ENCODE assay signal across 20 cellular contexts in the genomic region with DNA sequence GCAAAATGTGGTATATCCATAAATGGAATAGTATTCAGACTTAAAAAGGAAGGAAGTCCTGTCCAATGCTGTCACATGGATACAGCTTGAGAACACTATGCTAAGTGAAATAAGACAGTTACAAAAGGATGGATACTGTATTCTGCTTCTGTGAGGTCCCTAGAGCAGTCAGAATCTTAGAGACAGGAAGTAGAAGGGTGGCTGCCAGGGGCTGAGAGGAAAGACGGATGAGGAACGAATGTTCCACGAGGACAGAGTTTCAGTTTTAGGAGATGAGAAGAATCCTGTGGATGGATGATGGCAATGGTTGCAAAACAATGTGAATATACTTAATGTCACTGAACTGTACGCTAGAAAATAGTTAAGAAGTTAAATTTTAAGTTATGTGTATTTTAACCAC. TPM values are rescaled to one million over a fixed set of nuclear protein-coding genes. Genes with fewer than 3 reads are reported as not detected.
DNase-seq lines count a peak whose midpoint lies in the region; ATAC-seq and TF ChIP-seq lines count a peak whose summit lies in the region.
"Had no signal": no experiment of that assay in that cellular context is flagged by ENCODE, and none has a peak within 500 bp of the region (broad histone marks: within the 10 kb centered on the region; RNA-seq: fewer than 3 reads in every experiment).

No MANE protein-coding gene starts in this region.

- no peak overlapping the region for H3K27ac ChIP-seq in HEK293 (ENCODE audit: extremely low read depth, low read depth, low read length)
- H3K27ac ChIP-seq: left ventricle myocardium inferior, upper lobe of left lung had no signal

- CTCF ChIA-PET in HEK293 (lab: Yijun Ruan, JAX), result interaction anchor here (0.6 to 1.1 kb wide), 2 partner anchors 60 to 71 kb away, joined by 3 read pairs; no protein-coding TSS in a partner anchor
- CTCF ChIA-PET in activated CD4-positive, alpha-beta memory T cell treated with anti-CD3 and anti-CD28 coated beads, Interleukin-2, amount 10 ng/mL, durations not matched to agents 7 days and 5 days (lab: Charles Lee), result interaction anchor here (0.6 to 8.8 kb wide), 11 partner anchors 9 to 130 kb away, joined by 3 to 110 read pairs (median 15); no protein-coding TSS in a partner anchor

- H3K27me3 Mint-ChIP-seq in activated T-cell treated with anti-CD3 and anti-CD28 coated beads, Interleukin-2, amount 50 U/mL, for 24 hours, result no peaks in the 10 kb centered on the region
- no peaks in the 10 kb centered on the region for H3K27me3 Mint-ChIP-seq in activated CD4-positive, alpha-beta memory T cell treated with anti-CD3 and anti-CD28 coated beads, Interleukin-2, amount 10 ng/mL, durations not matched to agents 7 days and 5 days
- no peaks in the 10 kb centered on the region for H3K27me3 Mint-ChIP-seq in natural killer cell (ENCODE audit: low read depth in 2 of 2)

- peaks cover 71% of the 10 kb centered on the region for H3K4me1 Mint-ChIP-seq in activated T-cell treated with anti-CD3 and anti-CD28 coated beads, Interleukin-2, amount 50 U/mL, for 24 hours (ENCODE audit: low read depth)
- peaks cover 58% of the 10 kb centered on the region for H3K4me1 Mint-ChIP-seq in activated CD4-positive, alpha-beta memory T cell treated with anti-CD3 and anti-CD28 coated beads, Interleukin-2, amount 10 ng/mL, durations not matched to agents 7 days and 5 days
- H3K4me1 Mint-ChIP-seq in natural killer cell, result peaks cover 82 to 90% of the 10 kb centered on the region in 2 donors

- no peaks in the 10 kb centered on the region for H3K36me3 ChIP-seq in HEK293 (ENCODE audit: control insufficient read depth in 2 of 2, insufficient read depth in 1 of 2, low read length in 2 of 2)
- H3K36me3 ChIP-seq: left ventricle myocardium inferior, upper lobe of left lung had no signal

- TF ChIP-seq CTCF in HEK293 (tag by site-specific recombination; IDR thresholded peaks at IDR 0.05), result no peak
- no peak for TF ChIP-seq CTCF in natural killer cell (IDR thresholded peaks at IDR 0.05)
- TF ChIP-seq CTCF in GM20000 (IDR thresholded peaks at IDR 0.05; ENCODE audit: extremely low read depth, missing control alignments), result no peak

- H3K4me3 ChIP-seq in HEK293 (ENCODE audit: low read depth, low read length), result no peak overlapping the region
- H3K4me3 ChIP-seq: left ventricle myocardium inferior, mucosa of descending colon, upper lobe of left lung had no signal

- peak overlapping the region; percentile 64 for H3K4me3 Mint-ChIP-seq in activated T-cell treated with anti-CD3 and anti-CD28 coated beads, Interleukin-2, amount 50 U/mL, for 24 hours
- H3K4me3 Mint-ChIP-seq in activated CD4-positive, alpha-beta memory T cell treated with anti-CD3 and anti-CD28 coated beads, Interleukin-2, amount 10 ng/mL, durations not matched to agents 7 days and 5 days, result peak overlapping the region; percentile 73
- H3K4me3 Mint-ChIP-seq in natural killer cell, result peak overlapping the region; percentile 75
- H3K4me3 Mint-ChIP-seq: WTC11 had no signal

- no peaks in the 10 kb centered on the region for H3K9me3 ChIP-seq in HEK293 (ENCODE audit: control insufficient read depth, insufficient read depth, low read depth, low read length)
- H3K9me3 ChIP-seq: Caco-2, left ventricle myocardium inferior, mucosa of descending colon, upper lobe of left lung had no signal

- DNase-seq in activated T-cell treated with anti-CD3 and anti-CD28 coated beads, Interleukin-2, amount 50 U/mL, for 24 hours, result no peak
- DNase-seq in activated T-cell treated with anti-CD3 and anti-CD28 coated beads, Interleukin-2, amount 50 U/mL, for 48 hours, result no peak
- no peak for DNase-seq in activated CD4-positive, alpha-beta memory T cell treated with anti-CD3 and anti-CD28 coated beads, Interleukin-2, amount 10 ng/mL, durations not matched to agents 7 days and 5 days
- DNase-seq in natural killer cell (no peak), left ventricle myocardium superior (no peak), medulla oblongata (ENCODE audit: extremely low spot score) (no peak), GM20000 (ENCODE audit: low spot score) (no peak)
- DNase-seq: Caco-2; cerebellar nuclear complex; H7; left ventricle myocardium inferior; mucosa of descending colon; NCI-H2029 treated with DMSO at 0.1 percent for 48 hours; NCI-H446 treated with DMSO at 0.1 percent for 48 hours; occipital lobe; RPMI8226; stimulated activated naive CD4-positive, alpha-beta T cell treated with Interleukin-2 at 50 U/mL for 16 hours; upper lobe of left lung had no signal

- intact Hi-C loops in natural killer cell (cut with micrococcal nuclease), result loop anchor here (5.0 kb wide), 1 partner anchor 34 kb away; no protein-coding TSS in a partner anchor
- intact Hi-C loops in left ventricle myocardium superior (cut with micrococcal nuclease), result no loop called here

- POLR2A ChIA-PET in HEK293 (lab: Yijun Ruan, JAX), result no interaction called here
- POLR2A ChIA-PET in activated CD4-positive, alpha-beta memory T cell treated with anti-CD3 and anti-CD28 coated beads, Interleukin-2, amount 10 ng/mL, durations not matched to agents 7 days and 5 days (lab: Charles Lee), result interaction anchor here (0.7 to 8.9 kb wide), 9 partner anchors 10 to 102 kb away, joined by 3 to 95 read pairs (median 12); no protein-coding TSS in a partner anchor

- ATAC-seq in natural killer cell (peak in 1 of 3 donors; percentile 15), left ventricle myocardium superior (no peak)
- ATAC-seq: mucosa of descending colon, WTC11 had no signal

- H3K27ac Mint-ChIP-seq in activated T-cell treated with anti-CD3 and anti-CD28 coated beads, Interleukin-2, amount 50 U/mL, for 24 hours, result peak overlapping the region; percentile 87
- H3K27ac Mint-ChIP-seq in activated CD4-positive, alpha-beta memory T cell treated with anti-CD3 and anti-CD28 coated beads, Interleukin-2, amount 10 ng/mL, durations not matched to agents 7 days and 5 days, result peak overlapping the region; percentile 71
- peak overlapping the region; percentile 80 to 89 for H3K27ac Mint-ChIP-seq in natural killer cell
- H3K27ac Mint-ChIP-seq: WTC11 had no signal

- H3K4me1 ChIP-seq in HEK293 (ENCODE audit: control insufficient read depth, insufficient read depth, low read length), result peaks cover 5% of the 10 kb centered on the region

- no peaks in the 10 kb centered on the region for H3K9me3 Mint-ChIP-seq in activated T-cell treated with anti-CD3 and anti-CD28 coated beads, Interleukin-2, amount 50 U/mL, for 24 hours
- H3K9me3 Mint-ChIP-seq in activated CD4-positive, alpha-beta memory T cell treated with anti-CD3 and anti-CD28 coated beads, Interleukin-2, amount 10 ng/mL, durations not matched to agents 7 days and 5 days, result no peaks in the 10 kb centered on the region
- H3K9me3 Mint-ChIP-seq in natural killer cell, result no peaks in the 10 kb centered on the region
- H3K9me3 Mint-ChIP-seq: WTC11 had no signal

- H3K36me3 Mint-ChIP-seq in activated T-cell treated with anti-CD3 and anti-CD28 coated beads, Interleukin-2, amount 50 U/mL, for 24 hours (ENCODE audit: low read depth), result peaks cover 54% of the 10 kb centered on the region
- H3K36me3 Mint-ChIP-seq in activated CD4-positive, alpha-beta memory T cell treated with anti-CD3 and anti-CD28 coated beads, Interleukin-2, amount 10 ng/mL, durations not matched to agents 7 days and 5 days (ENCODE audit: low read depth), result peaks cover 70% of the 10 kb centered on the region
- H3K36me3 Mint-ChIP-seq in natural killer cell, result no peaks in the 10 kb centered on the region
- H3K36me3 Mint-ChIP-seq: WTC11 had no signal

TF ChIP-seq in HEK293, 187 proteins besides CTCF, POLR2A, EP300 and RAD21:
- TF ChIP-seq SETDB1 (IDR thresholded peaks at IDR 0.05; ENCODE audit: insufficient read length, low read length) (no peak), IKZF3 (tag by site-specific recombination; IDR thresholded peaks at IDR 0.05) (no peak), ZNF791 (tag by site-specific recombination; IDR thresholded peaks at IDR 0.05) (no peak), ZNF530 (tag by site-specific recombination; IDR thresholded peaks at IDR 0.05; ENCODE audit: low read depth) (no peak), ZNF146 (tag by site-specific recombination; IDR thresholded peaks at IDR 0.05) (peak; percentile 25; the same call in 1 of the 2 replicates)
TF ChIP-seq in HEK293: peak in this region for 1.

RNA-seq across cellular contexts. Expression of gene PRKCQ, which starts 3.8 kb away (rescaled TPM):
- 10 to 100 TPM; 69.3 to 70.6 TPM for total RNA-seq in activated CD4-positive, alpha-beta memory T cell treated with anti-CD3 and anti-CD28 coated beads, Interleukin-2, amount 10 ng/mL, durations not matched to agents 7 days and 5 days
- 10 to 100 TPM; 46.5 to 69.5 (median 61.3) TPM for total RNA-seq in natural killer cell
- 0.12 TPM for total RNA-seq in left ventricle myocardium superior

Comparison
In these comparisons a context has a peak if more than half of its experiments do, and no peak if none do; other contexts are left out.
1. RNA of gene PRKCQ, which starts 3.8 kb away (total RNA-seq): 69.3 to 70.6 TPM in activated CD4-positive, alpha-beta memory T cell treated with anti-CD3 and anti-CD28 coated beads, Interleukin-2, amount 10 ng/mL, durations not matched to agents 7 days and 5 days and 46.5 to 69.5 TPM in natural killer cell; 0.12 TPM in left ventricle myocardium superior (single experiment); every median in the first group is over 10 times any median in the second.
2. Peak in every context shown above with its lines, with median percentiles within 50 percentile points of each other: H3K27ac Mint-ChIP-seq and H3K4me3 Mint-ChIP-seq.